In genomic region chr3:72733676-72734075, GRCh38 we compare ENCODE assay signal across 34 cellular contexts.
"Had no signal": no experiment of that assay in that cellular context is flagged by ENCODE, and none has a peak within 500 bp of the region (broad histone marks: within the 10 kb centered on the region; RNA-seq: fewer than 3 reads in every experiment).

No MANE protein-coding gene starts in this region.

- H3K9me3 ChIP-seq: MG63 had no signal

- H3K4me3 ChIP-seq: MG63 had no signal

- H3K27me3 ChIP-seq: MG63 had no signal

- H3K36me3 ChIP-seq: MG63 had no signal

- DNase-seq: Karpas-422, Kasumi-1, MG63, MM.1S, MV-4-11, NCI-H1048, NCI-H1092, NCI-H1092 treated with DMSO at 0.1 percent for 48 hours, NCI-H1105, NCI-H1105 treated with DMSO at 0.1 percent for 48 hours, NCI-H1417, NCI-H1417 treated with DMSO at 0.1 percent for 48 hours, NCI-H1436, NCI-H1436 treated with DMSO at 0.1 percent for 48 hours, NCI-H146, NCI-H1694 treated with DMSO at 0.1 percent for 48 hours, NCI-H187, NCI-H187 treated with DMSO at 0.1 percent for 48 hours, NCI-H1930, NCI-H2029, NCI-H2029 treated with DMSO at 0.1 percent for 48 hours, NCI-H2081, NCI-H2081 treated with DMSO at 0.1 percent for 48 hours, NCI-H2107, NCI-H2171, NCI-H2171 treated with DMSO at 0.1 percent for 48 hours, NCI-H2227 treated with DMSO at 0.1 percent for 48 hours, NCI-H226, NCI-H345, NCI-H446, NCI-H446 treated with DMSO at 0.1 percent for 48 hours, NCI-H510A, NCI-H510A treated with DMSO at 0.1 percent for 48 hours, NCI-H524 had no signal
